Comparison of ENCODE assay signal across 14 cellular contexts in the genomic region with DNA sequence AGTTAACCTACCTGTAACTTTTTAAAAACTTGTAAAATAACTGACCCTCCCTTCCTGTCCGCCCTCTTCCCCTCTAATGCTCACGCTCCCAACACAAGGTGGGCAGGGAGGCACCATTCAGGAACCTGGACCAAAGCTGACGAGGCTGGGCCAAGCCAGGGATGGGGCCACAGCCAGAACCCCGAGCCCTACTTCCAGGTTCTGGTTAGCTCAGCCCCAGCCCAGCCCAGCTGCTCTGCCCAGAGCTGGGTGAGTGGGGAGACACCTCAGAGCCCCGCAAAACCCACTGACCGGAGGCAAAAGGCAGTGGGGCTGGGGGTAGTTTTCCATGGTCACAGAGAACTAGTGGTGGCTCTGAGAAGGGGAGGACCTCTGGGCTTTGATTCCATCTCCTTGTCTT. TPM values are rescaled to one million over a fixed set of nuclear protein-coding genes. Genes with fewer than 3 reads are reported as not detected.
DNase-seq lines count a peak whose midpoint lies in the region; ATAC-seq and TF ChIP-seq lines count a peak whose summit lies in the region.
"Had no signal": no experiment of that assay in that cellular context is flagged by ENCODE, and none has a peak within 500 bp of the region (broad histone marks: within the 10 kb centered on the region; RNA-seq: fewer than 3 reads in every experiment).

No MANE protein-coding gene starts in this region.

- H3K4me1 ChIP-seq in Caco-2 = 0 out of 2 replicates have a peak, but pooled peaks cover 4% of the 10 kb centered on the region

- POLR2A ChIA-PET in Caco-2 (lab: Charles Lee) = no interaction called here
- POLR2A ChIA-PET in activated CD4-positive, alpha-beta memory T cell treated with anti-CD3 and anti-CD28 coated beads, Interleukin-2, amount 10 ng/mL, durations not matched to agents 7 days and 5 days (lab: Charles Lee) = no interaction called here

- DNase-seq in Caco-2 (no peak), dorsolateral prefrontal cortex (peak in 1 of 10 donors; percentile 44), GF-D8 (lab: John Stamatoyannopoulos, UW) (no peak)
- no peak for DNase-seq in stimulated activated effector memory CD8-positive, alpha-beta T cell treated with anti-CD3 and anti-CD28 coated beads, Interleukin-12 subunit alpha, Interleukin-12 subunit beta, amount 100 ng/mL, for 72 hours (ENCODE audit: low spot score in 2 of 2)
- DNase-seq in activated CD4-positive, alpha-beta memory T cell treated with anti-CD3 and anti-CD28 coated beads, Interleukin-2, amount 10 ng/mL, durations not matched to agents 7 days and 5 days = no peak
- DNase-seq: activated CD8-positive, alpha-beta memory T cell treated with anti-CD3 and anti-CD28 coated beads for 24 hours; foreskin melanocyte; NCI-H1105; NCI-H526; PC-3; stimulated activated CD4-positive, alpha-beta T cell treated with anti-CD3 and anti-CD28 coated beads, Interleukin-1b, Interleukin-23, amount 100 ng/mL, for 48 hours had no signal

- H3K4me1 Mint-ChIP-seq in Caco-2 (ENCODE audit: low read depth, unreplicated experiment) (peaks cover 6% of the 10 kb centered on the region), IgD-negative memory B cell (peaks cover 26 to 35% (median 35%) of the 10 kb centered on the region in 3 donors)
- H3K4me1 Mint-ChIP-seq in stimulated activated effector memory CD8-positive, alpha-beta T cell treated with anti-CD3 and anti-CD28 coated beads, Interleukin-12 subunit alpha, Interleukin-12 subunit beta, amount 100 ng/mL, for 72 hours = peaks cover 6% of the 10 kb centered on the region
- H3K4me1 Mint-ChIP-seq in activated CD4-positive, alpha-beta memory T cell treated with anti-CD3 and anti-CD28 coated beads, Interleukin-2, amount 10 ng/mL, durations not matched to agents 7 days and 5 days = peaks cover 33% of the 10 kb centered on the region

- no peaks in the 10 kb centered on the region for H3K9me3 Mint-ChIP-seq in Caco-2 (ENCODE audit: unreplicated experiment)
- H3K9me3 Mint-ChIP-seq in IgD-negative memory B cell = no peaks in the 10 kb centered on the region
- no peaks in the 10 kb centered on the region for H3K9me3 Mint-ChIP-seq in stimulated activated effector memory CD8-positive, alpha-beta T cell treated with anti-CD3 and anti-CD28 coated beads, Interleukin-12 subunit alpha, Interleukin-12 subunit beta, amount 100 ng/mL, for 72 hours
- H3K9me3 Mint-ChIP-seq in activated CD4-positive, alpha-beta memory T cell treated with anti-CD3 and anti-CD28 coated beads, Interleukin-2, amount 10 ng/mL, durations not matched to agents 7 days and 5 days = no peaks in the 10 kb centered on the region
- H3K9me3 Mint-ChIP-seq: activated T-helper 2 cell treated with anti-CD3 and anti-CD28 coated beads, Interferon-gamma antibody, Interleukin-2, Interleukin-4, amounts not matched to agents 10 μg/mL and 5 μg/mL and 100 μg/mL, durations not matched to agents 14 hours and 24 hours and 36 hours had no signal

- H3K27ac ChIP-seq in dorsolateral prefrontal cortex = peak overlapping the region; percentile 35 to 100 (median 98)

- H3K27me3 Mint-ChIP-seq in Caco-2 (ENCODE audit: insufficient read depth, unreplicated experiment) (no peaks in the 10 kb centered on the region), IgD-negative memory B cell (no peaks in the 10 kb centered on the region)
- H3K27me3 Mint-ChIP-seq in activated CD4-positive, alpha-beta memory T cell treated with anti-CD3 and anti-CD28 coated beads, Interleukin-2, amount 10 ng/mL, durations not matched to agents 7 days and 5 days = no peaks in the 10 kb centered on the region

- no peak overlapping the region for H3K4me3 ChIP-seq in Caco-2 (ENCODE audit: low read depth, low read length)
- peak overlapping the region in 53 of 59 donors; percentile 14 to 99 (median 96) for H3K4me3 ChIP-seq in dorsolateral prefrontal cortex

- H3K27ac Mint-ChIP-seq in Caco-2 (ENCODE audit: unreplicated experiment) (peak overlapping the region; percentile 53), IgD-negative memory B cell (peak overlapping the region in 2 of 3 donors; percentile 87 to 92)
- H3K27ac Mint-ChIP-seq in stimulated activated effector memory CD8-positive, alpha-beta T cell treated with anti-CD3 and anti-CD28 coated beads, Interleukin-12 subunit alpha, Interleukin-12 subunit beta, amount 100 ng/mL, for 72 hours = peak overlapping the region; percentile 72
- no peak overlapping the region for H3K27ac Mint-ChIP-seq in activated CD4-positive, alpha-beta memory T cell treated with anti-CD3 and anti-CD28 coated beads, Interleukin-2, amount 10 ng/mL, durations not matched to agents 7 days and 5 days
- H3K27ac Mint-ChIP-seq: activated T-helper 2 cell treated with anti-CD3 and anti-CD28 coated beads, Interferon-gamma antibody, Interleukin-2, Interleukin-4, amounts not matched to agents 10 μg/mL and 5 μg/mL and 100 μg/mL, durations not matched to agents 14 hours and 24 hours and 36 hours had no signal

- intact Hi-C loops in Caco-2 (cut with micrococcal nuclease; ENCODE audit: unreplicated experiment) (no loop called here), dorsolateral prefrontal cortex (cut with DNase I) (no loop called here)

- CTCF ChIA-PET in Caco-2 (lab: Charles Lee) = interaction anchor here (0.7 kb wide), 1 partner anchor 35 kb away, joined by 4 read pairs; no protein-coding TSS in a partner anchor
- CTCF ChIA-PET in activated CD4-positive, alpha-beta memory T cell treated with anti-CD3 and anti-CD28 coated beads, Interleukin-2, amount 10 ng/mL, durations not matched to agents 7 days and 5 days (lab: Charles Lee) = interaction anchor here (0.7 kb wide), 1 partner anchor 8 kb away, joined by 3 read pairs; no protein-coding TSS in a partner anchor

- no TSS peak for BruUV-seq in Caco-2 (replicated peaks; lab: Mats Ljungman, UMichigan)

- no peaks in the 10 kb centered on the region for H3K27me3 ChIP-seq in Caco-2 (replicated peaks; ENCODE audit: control insufficient read depth, insufficient read depth, low read length)
- H3K27me3 ChIP-seq in dorsolateral prefrontal cortex = no peaks in the 10 kb centered on the region

- TF ChIP-seq CTCF in Caco-2 (IDR thresholded peaks at IDR 0.05; ENCODE audit: insufficient read depth in 1 of 2, low read depth in 1 of 2, low read length in 1 of 2, severe bottlenecking in 1 of 2, unreplicated experiment in 1 of 2) (no peak), dorsolateral prefrontal cortex (IDR thresholded peaks at IDR 0.05 in 54 of 56, conservative IDR thresholded peaks at IDR 0.05 in 2 of 56; ENCODE audit: low read depth in 1 of 56, partially characterized antibody in 56 of 56) (no peak)

- no peak for ATAC-seq in stimulated activated effector memory CD8-positive, alpha-beta T cell treated with anti-CD3 and anti-CD28 coated beads, Interleukin-12 subunit alpha, Interleukin-12 subunit beta, amount 100 ng/mL, for 72 hours
- no peak for ATAC-seq in GM19395 (IDR thresholded peaks at IDR 0.05; ENCODE audit: unreplicated experiment)
- ATAC-seq: PC-3 had no signal

- no peaks in the 10 kb centered on the region for H3K9me3 ChIP-seq in Caco-2

- H3K4me3 Mint-ChIP-seq in Caco-2 (ENCODE audit: unreplicated experiment) (no peak overlapping the region), IgD-negative memory B cell (no peak overlapping the region)
- no peak overlapping the region for H3K4me3 Mint-ChIP-seq in stimulated activated effector memory CD8-positive, alpha-beta T cell treated with anti-CD3 and anti-CD28 coated beads, Interleukin-12 subunit alpha, Interleukin-12 subunit beta, amount 100 ng/mL, for 72 hours
- H3K4me3 Mint-ChIP-seq in activated CD4-positive, alpha-beta memory T cell treated with anti-CD3 and anti-CD28 coated beads, Interleukin-2, amount 10 ng/mL, durations not matched to agents 7 days and 5 days = no peak overlapping the region

- peaks cover 98% of the 10 kb centered on the region for H3K36me3 Mint-ChIP-seq in Caco-2 (ENCODE audit: insufficient read depth, unreplicated experiment)
- peaks cover 4% of the 10 kb centered on the region for H3K36me3 Mint-ChIP-seq in IgD-negative memory B cell
- peaks cover 100% of the 10 kb centered on the region for H3K36me3 Mint-ChIP-seq in stimulated activated effector memory CD8-positive, alpha-beta T cell treated with anti-CD3 and anti-CD28 coated beads, Interleukin-12 subunit alpha, Interleukin-12 subunit beta, amount 100 ng/mL, for 72 hours
- H3K36me3 Mint-ChIP-seq in activated CD4-positive, alpha-beta memory T cell treated with anti-CD3 and anti-CD28 coated beads, Interleukin-2, amount 10 ng/mL, durations not matched to agents 7 days and 5 days (ENCODE audit: low read depth) = peaks cover 75% of the 10 kb centered on the region

- H3K36me3 ChIP-seq in Caco-2 (ENCODE audit: control insufficient read depth, insufficient read depth, low read length) = peaks cover 8% of the 10 kb centered on the region

RNA-seq across cellular contexts. Expression of gene CNP, which starts 7.4 kb away (rescaled TPM):
- total RNA-seq in Caco-2 (2022) = 90.1 and 94.5 TPM in 2 replicates
- 53.0 TPM for polyA plus RNA-seq in IgD-negative memory B cell
- total RNA-seq in dorsolateral prefrontal cortex = 1,000 to 10,000 TPM in 25 of 120 experiments, 100 to 1,000 TPM in 95; 166 to 3,303 (median 637) TPM
- 10 to 100 TPM; 89.8 to 91.0 TPM for total RNA-seq in activated CD4-positive, alpha-beta memory T cell treated with anti-CD3 and anti-CD28 coated beads, Interleukin-2, amount 10 ng/mL, durations not matched to agents 7 days and 5 days

RNA-seq across cellular contexts. Expression of gene DNAJC7, which starts 43.2 kb away (rescaled TPM):
- 147 and 156 TPM in 2 replicates for total RNA-seq in Caco-2 (2022)
- 82.3 TPM for polyA plus RNA-seq in IgD-negative memory B cell
- 100 to 1,000 TPM in 114 of 120 experiments, 10 to 100 TPM in 6; 88.3 to 157 (median 125) TPM for total RNA-seq in dorsolateral prefrontal cortex
- total RNA-seq in activated CD4-positive, alpha-beta memory T cell treated with anti-CD3 and anti-CD28 coated beads, Interleukin-2, amount 10 ng/mL, durations not matched to agents 7 days and 5 days = 10 to 100 TPM; 88.7 to 95.1 TPM

RNA-seq across cellular contexts. Expression of gene ODAD4, which starts 43.6 kb away (rescaled TPM):
- total RNA-seq in Caco-2 (2022) (0.98 and 1.3 TPM in 2 replicates), dorsolateral prefrontal cortex (10 to 100 TPM in 1 of 120 experiments, 1 to 10 TPM in 119; 1.9 to 10.7 (median 5.1) TPM)
- 0.10 TPM for polyA plus RNA-seq in IgD-negative memory B cell
- total RNA-seq in activated CD4-positive, alpha-beta memory T cell treated with anti-CD3 and anti-CD28 coated beads, Interleukin-2, amount 10 ng/mL, durations not matched to agents 7 days and 5 days = 1 to 10 TPM; 1.7 to 2.0 TPM

RNA-seq across cellular contexts. Expression of gene NKIRAS2, which starts 45.9 kb away (rescaled TPM):
- total RNA-seq in Caco-2 (2022) (51.6 and 55.0 TPM in 2 replicates), dorsolateral prefrontal cortex (10 to 100 TPM in 106 of 120 experiments, 1 to 10 TPM in 14; 8.1 to 21.5 (median 12.5) TPM)
- 30.7 TPM for polyA plus RNA-seq in IgD-negative memory B cell
- 10 to 100 TPM; 21.3 to 22.7 TPM for total RNA-seq in activated CD4-positive, alpha-beta memory T cell treated with anti-CD3 and anti-CD28 coated beads, Interleukin-2, amount 10 ng/mL, durations not matched to agents 7 days and 5 days

RNA-seq across cellular contexts. Expression of gene ACLY, which starts 55.3 kb away (rescaled TPM):
- 246 and 252 TPM in 2 replicates for total RNA-seq in Caco-2 (2022)
- 52.9 TPM for polyA plus RNA-seq in IgD-negative memory B cell
- total RNA-seq in dorsolateral prefrontal cortex = 100 to 1,000 TPM in 13 of 120 experiments, 10 to 100 TPM in 107; 51.8 to 126 (median 85.4) TPM
- total RNA-seq in activated CD4-positive, alpha-beta memory T cell treated with anti-CD3 and anti-CD28 coated beads, Interleukin-2, amount 10 ng/mL, durations not matched to agents 7 days and 5 days = 100 to 1,000 TPM; 177 to 183 TPM
